ENCODE assay signal across 16 cellular contexts in the genomic region with DNA sequence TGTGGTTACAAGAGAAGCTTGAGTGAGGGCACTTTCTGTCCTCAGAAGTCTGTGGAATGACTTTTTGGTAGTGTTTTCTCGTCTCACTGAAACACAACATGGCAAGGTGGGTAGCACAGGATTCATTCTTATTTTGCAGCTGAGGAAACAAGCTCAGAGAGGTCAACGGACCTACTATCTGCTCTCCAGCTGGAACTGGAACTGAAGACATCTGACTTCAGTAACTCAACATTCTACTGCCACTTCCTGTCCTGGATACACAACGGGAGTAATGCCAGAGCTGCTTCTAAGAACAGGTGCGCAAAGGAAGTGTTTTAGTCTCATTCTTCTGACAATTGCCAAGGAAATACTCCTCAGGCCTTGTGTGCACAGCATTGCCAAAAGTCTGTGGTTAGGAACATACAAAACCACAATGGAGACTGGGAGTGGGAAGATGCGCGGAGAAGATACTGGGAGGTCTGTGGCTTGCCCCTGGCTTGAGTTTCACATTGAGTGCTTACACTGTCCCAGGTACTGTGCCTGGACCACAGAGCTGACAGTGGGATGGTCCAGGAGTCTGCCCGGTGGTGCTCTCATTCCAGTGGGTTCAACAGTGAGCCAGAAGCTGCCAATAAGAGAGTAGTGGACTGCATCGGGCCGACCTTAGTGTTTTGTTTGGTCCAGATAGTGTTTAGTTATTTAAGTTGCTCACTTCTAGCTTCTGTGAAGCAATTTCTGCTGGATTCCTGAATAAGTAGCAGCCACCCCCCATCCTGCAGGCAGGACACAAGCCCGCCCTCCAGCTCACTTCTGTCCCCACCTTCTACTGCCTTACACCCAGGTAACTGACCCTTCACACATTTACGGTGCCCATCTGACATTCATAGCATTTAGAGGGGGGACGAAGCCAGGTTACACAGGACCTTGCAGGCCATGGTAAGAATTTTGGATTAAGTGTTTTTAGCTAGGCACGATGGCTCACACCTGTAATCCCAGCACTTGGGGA. TPM values are rescaled to one million over a fixed set of nuclear protein-coding genes. Genes with fewer than 3 reads are reported as not detected.
DNase-seq lines count a peak whose midpoint lies in the region; ATAC-seq and TF ChIP-seq lines count a peak whose summit lies in the region.
"Had no signal": no experiment of that assay in that cellular context is flagged by ENCODE, and none has a peak within 500 bp of the region (broad histone marks: within the 10 kb centered on the region; RNA-seq: fewer than 3 reads in every experiment).

No MANE protein-coding gene starts in this region.

- no peaks in the 10 kb centered on the region for H3K27me3 Mint-ChIP-seq in activated CD4-positive, alpha-beta T cell treated with anti-CD3 and anti-CD28 coated beads, Interleukin-2, amount 10 ng/mL, durations not matched to agents 24 days and 14 days
- no peaks in the 10 kb centered on the region for H3K27me3 Mint-ChIP-seq in naive thymus-derived CD8-positive, alpha-beta T cell

- H3K27ac ChIP-seq in VCaP: peak overlapping the region; percentile 44

- no peak for ATAC-seq in naive thymus-derived CD8-positive, alpha-beta T cell
- no peak for ATAC-seq in GM21390 (IDR thresholded peaks at IDR 0.05; ENCODE audit: unreplicated experiment)

- H3K27ac Mint-ChIP-seq in activated CD4-positive, alpha-beta T cell treated with anti-CD3 and anti-CD28 coated beads, Interleukin-2, amount 10 ng/mL, durations not matched to agents 24 days and 14 days: peak overlapping the region; percentile 63
- H3K27ac Mint-ChIP-seq in naive thymus-derived CD8-positive, alpha-beta T cell: peak overlapping the region in 7 of 10 donors; percentile 37 to 89 (median 69)

- H3K4me3 Mint-ChIP-seq in activated CD4-positive, alpha-beta T cell treated with anti-CD3 and anti-CD28 coated beads, Interleukin-2, amount 10 ng/mL, durations not matched to agents 24 days and 14 days: no peak overlapping the region
- no peak overlapping the region for H3K4me3 Mint-ChIP-seq in naive thymus-derived CD8-positive, alpha-beta T cell

- H3K36me3 Mint-ChIP-seq in activated CD4-positive, alpha-beta T cell treated with anti-CD3 and anti-CD28 coated beads, Interleukin-2, amount 10 ng/mL, durations not matched to agents 24 days and 14 days (ENCODE audit: low read depth): peaks cover 36% of the 10 kb centered on the region
- peaks cover 0 to 40% (median 8%) of the 10 kb centered on the region in 3 donors for H3K36me3 Mint-ChIP-seq in naive thymus-derived CD8-positive, alpha-beta T cell

- no peak for DNase-seq in activated CD4-positive, alpha-beta T cell treated with anti-CD3 and anti-CD28 coated beads, Interleukin-2, amount 10 ng/mL, durations not matched to agents 24 days and 14 days
- no peak for DNase-seq in activated CD4-positive, alpha-beta T cell treated with anti-CD3 and anti-CD28 coated beads for 4 hours
- DNase-seq in Jurkat, Clone E6-1 (ENCODE audit: low read depth, low spot score): peak; percentile 70
- DNase-seq in naive thymus-derived CD8-positive, alpha-beta T cell: peak in 1 of 10 donors; percentile 43
- DNase-seq in GM13976 (ENCODE audit: low spot score): no peak
- DNase-seq in ecto neural progenitor cell (ENCODE audit: low spot score): no peak
- DNase-seq: activated CD4-positive, alpha-beta T cell treated with anti-CD3 and anti-CD28 coated beads for 1 hour; mesendoderm; NCI-H1048; NK-92 treated with Interleukin-12 subunit alpha and Interleukin-12 subunit beta, amount 100 ng/mL, for 24 hours; small intestine had no signal

- in situ Hi-C loops in GM13976 (cut with MboI; ENCODE audit: low sequenced_read_pairs, unreplicated experiment): no loop called here

- POLR2A ChIA-PET in naive thymus-derived CD8-positive, alpha-beta T cell (lab: Charles Lee): interaction anchor here (0.6 to 2.1 kb wide), 5 partner anchors 8 to 216 kb away, joined by 3 to 6 read pairs (median 4); partner anchors contain the start of genes BAZ1B and TBL2

- TF ChIP-seq CTCF in VCaP (conservative IDR thresholded peaks at IDR 0.05) (no peak), GM13976 (IDR thresholded peaks at IDR 0.05; ENCODE audit: borderline replicate concordance, control extremely low read depth, extremely low read depth, insufficient read depth, missing control alignments) (no peak)

- intact Hi-C loops in activated CD4-positive, alpha-beta T cell treated with anti-CD3 and anti-CD28 coated beads, Interleukin-2, amount 10 ng/mL, durations not matched to agents 24 days and 14 days (cut with micrococcal nuclease): no loop called here

- H3K4me1 Mint-ChIP-seq in activated CD4-positive, alpha-beta T cell treated with anti-CD3 and anti-CD28 coated beads, Interleukin-2, amount 10 ng/mL, durations not matched to agents 24 days and 14 days: peaks cover 27% of the 10 kb centered on the region
- peaks cover 14 to 43% (median 23%) of the 10 kb centered on the region in 4 donors for H3K4me1 Mint-ChIP-seq in naive thymus-derived CD8-positive, alpha-beta T cell

- H3K4me3 ChIP-seq in Jurkat, Clone E6-1 (ENCODE audit: low read length): no peak overlapping the region

- H3K9me3 Mint-ChIP-seq in activated CD4-positive, alpha-beta T cell treated with anti-CD3 and anti-CD28 coated beads, Interleukin-2, amount 10 ng/mL, durations not matched to agents 24 days and 14 days: no peaks in the 10 kb centered on the region
- no peaks in the 10 kb centered on the region for H3K9me3 Mint-ChIP-seq in naive thymus-derived CD8-positive, alpha-beta T cell

RNA-seq across cellular contexts. Expression of gene TBL2, which starts 10.4 kb away (rescaled TPM):
- total RNA-seq in activated CD4-positive, alpha-beta T cell treated with anti-CD3 and anti-CD28 coated beads, Interleukin-2, amount 10 ng/mL, durations not matched to agents 24 days and 14 days: 41.4 and 49.1 TPM in 2 replicates
- polyA plus RNA-seq in Jurkat, Clone E6-1 (2012; ENCODE audit: insufficient read depth, insufficient read length): 22.8 TPM
- total RNA-seq in naive thymus-derived CD8-positive, alpha-beta T cell: 10 to 100 TPM; 30.4 to 31.2 TPM
- 10 to 100 TPM; 13.4 to 19.6 (median 18.4) TPM for polyA plus RNA-seq in naive thymus-derived CD8-positive, alpha-beta T cell

RNA-seq across cellular contexts. Expression of gene BCL7B, which starts 10.5 kb away (rescaled TPM):
- 73.8 and 75.9 TPM in 2 replicates for total RNA-seq in activated CD4-positive, alpha-beta T cell treated with anti-CD3 and anti-CD28 coated beads, Interleukin-2, amount 10 ng/mL, durations not matched to agents 24 days and 14 days
- 65.3 TPM for polyA plus RNA-seq in Jurkat, Clone E6-1 (2012; ENCODE audit: insufficient read depth, insufficient read length)
- total RNA-seq in naive thymus-derived CD8-positive, alpha-beta T cell: 10 to 100 TPM; 59.5 to 64.6 TPM
- 10 to 100 TPM; 76.6 to 96.3 (median 81.8) TPM for polyA plus RNA-seq in naive thymus-derived CD8-positive, alpha-beta T cell

RNA-seq across cellular contexts. Expression of gene BAZ1B, which starts 45.9 kb away (rescaled TPM):
- total RNA-seq in activated CD4-positive, alpha-beta T cell treated with anti-CD3 and anti-CD28 coated beads, Interleukin-2, amount 10 ng/mL, durations not matched to agents 24 days and 14 days: 110 and 112 TPM in 2 replicates
- 65.4 TPM for polyA plus RNA-seq in Jurkat, Clone E6-1 (2012; ENCODE audit: insufficient read depth, insufficient read length)
- total RNA-seq in naive thymus-derived CD8-positive, alpha-beta T cell: 10 to 100 TPM; 71.5 to 73.0 TPM
- 10 to 100 TPM; 12.1 to 27.0 (median 17.0) TPM for polyA plus RNA-seq in naive thymus-derived CD8-positive, alpha-beta T cell

RNA-seq across cellular contexts. Expression of gene MLXIPL, which starts 56.3 kb away (rescaled TPM):
- not detected in 2 replicates for total RNA-seq in activated CD4-positive, alpha-beta T cell treated with anti-CD3 and anti-CD28 coated beads, Interleukin-2, amount 10 ng/mL, durations not matched to agents 24 days and 14 days
- 0.28 TPM for polyA plus RNA-seq in Jurkat, Clone E6-1 (2012; ENCODE audit: insufficient read depth, insufficient read length)
- total RNA-seq in naive thymus-derived CD8-positive, alpha-beta T cell: not detected
- polyA plus RNA-seq in naive thymus-derived CD8-positive, alpha-beta T cell: not detected
- total RNA-seq: endothelial cell of umbilical vein, glomerular endothelial cell had no signal
- polyA plus RNA-seq: AG04450, endothelial cell of umbilical vein had no signal
